Comparison of ENCODE assay signal across 17 cellular contexts in genomic region chr10:60575105-60575504, GRCh38.
"Had no signal": no experiment of that assay in that cellular context is flagged by ENCODE, and none has a peak within 500 bp of the region (broad histone marks: within the 10 kb centered on the region; RNA-seq: fewer than 3 reads in every experiment).

No MANE protein-coding gene starts in this region.

- H3K27me3 ChIP-seq: body of pancreas, left lung, right atrium auricular region, tibial artery had no signal

- H3K4me3 Mint-ChIP-seq: activated naive CD4-positive, alpha-beta T cell treated with anti-CD3 and anti-CD28 coated beads for 36 hours; natural killer cell; stimulated activated naive CD8-positive, alpha-beta T cell treated with anti-CD3 and anti-CD28 coated beads, Interleukin-15, Interleukin-2, amounts not matched to agents 100 ng/mL and 50 ng/mL, for 24 hours; WTC11 had no signal

- DNase-seq: activated CD4-positive, alpha-beta T cell treated with anti-CD3 and anti-CD28 coated beads, Interleukin-2, amount 50 U/mL, for 48 hours; activated naive CD4-positive, alpha-beta T cell treated with anti-CD3 and anti-CD28 coated beads for 36 hours; amygdala; body of pancreas; foreskin fibroblast; kidney glomerular epithelial cell; left lung; mammary epithelial cell; midbrain; natural killer cell; stimulated activated CD4-positive, alpha-beta T cell treated with anti-CD3 and anti-CD28 coated beads, Interleukin-4, amount 100 ng/mL, for 24 hours; T-helper 9 cell; tibial artery had no signal

- H3K27ac Mint-ChIP-seq: natural killer cell; stimulated activated naive CD8-positive, alpha-beta T cell treated with anti-CD3 and anti-CD28 coated beads, Interleukin-15, Interleukin-2, amounts not matched to agents 100 ng/mL and 50 ng/mL, for 24 hours had no signal

- H3K9me3 ChIP-seq: body of pancreas, left lung, prostate gland, right atrium auricular region, tibial artery had no signal

- H3K4me1 ChIP-seq: left lung had no signal

- H3K27ac ChIP-seq: body of pancreas, left lung, prostate gland, tibial artery had no signal

- ATAC-seq: body of pancreas, left lung, natural killer cell, WTC11 had no signal

- H3K36me3 Mint-ChIP-seq: natural killer cell had no signal
